ENCODE assay signal across 24 cellular contexts in the genomic region with DNA sequence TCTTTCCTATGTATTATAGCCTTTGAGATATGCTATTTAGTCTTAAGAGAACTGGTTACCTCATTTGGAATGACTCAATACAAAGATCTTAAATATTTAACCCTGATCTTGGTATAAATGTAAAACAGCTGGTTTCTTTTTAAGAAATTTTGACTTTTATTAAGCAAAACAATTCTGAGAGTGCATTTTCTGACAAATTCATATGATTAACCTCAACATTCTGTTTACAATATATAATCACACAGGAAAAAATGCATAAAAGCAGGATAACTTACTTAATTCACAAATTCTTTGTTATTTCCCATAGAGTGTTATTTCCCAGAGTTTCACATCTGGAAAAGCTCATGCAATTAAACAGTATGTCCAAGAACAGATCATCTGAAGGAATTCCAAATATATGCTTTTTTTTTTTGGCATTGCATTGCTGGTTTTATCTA.
A peak's percentile ranks its signal among the peaks of the same experiment; 100 is the strongest.
DNase-seq lines count a peak whose midpoint lies in the region; ATAC-seq, FAIRE-seq and TF ChIP-seq lines count a peak whose summit lies in the region.
"Had no signal": no experiment of that assay in that cellular context is flagged by ENCODE, and none has a peak within 500 bp of the region (broad histone marks: within the 10 kb centered on the region; RNA-seq: fewer than 3 reads in every experiment).

No MANE protein-coding gene starts in this region.

- no peaks in the 10 kb centered on the region for H3K4me1 ChIP-seq in liver (ENCODE audit: control insufficient read depth in 4 of 4, insufficient read depth in 4 of 4, low read length in 3 of 4)
- peaks cover 21% of the 10 kb centered on the region for H3K4me1 ChIP-seq in HepG2 (ENCODE audit: insufficient read depth, low read length)
- H3K4me1 ChIP-seq: Peyer's patch had no signal

- H3K79me2 ChIP-seq in HepG2 (ENCODE audit: insufficient read depth, low read length) = no peaks in the 10 kb centered on the region

- H3K36me3 ChIP-seq in liver (ENCODE audit: control insufficient read depth in 4 of 4, insufficient read depth in 3 of 4, low read depth in 1 of 4, low read length in 3 of 4) (no peaks in the 10 kb centered on the region), HepG2 (replicated peaks in 1 of 2; ENCODE audit: control insufficient read depth in 1 of 2, insufficient read depth in 2 of 2, low read length in 2 of 2) (no peaks in the 10 kb centered on the region)
- H3K36me3 ChIP-seq: lower lobe of right lung, Peyer's patch, sigmoid colon had no signal

- no peak overlapping the region for H3K27ac ChIP-seq in liver (ENCODE audit: low read depth in 1 of 2, low read length in 2 of 2)
- H3K27ac ChIP-seq in HepG2 (ENCODE audit: extremely low read length, insufficient read depth, low read length) = no peak overlapping the region
- H3K27ac ChIP-seq: dorsolateral prefrontal cortex, KMS-11, lower lobe of right lung, Peyer's patch had no signal

- H3K4me3 ChIP-seq in liver (ENCODE audit: low read depth in 1 of 3, low read length in 3 of 3) = no peak overlapping the region
- H3K4me3 ChIP-seq in HepG2 (replicated peaks in 1 of 3; ENCODE audit: insufficient read depth in 1 of 3, low read depth in 2 of 3, low read length in 3 of 3) = no peak overlapping the region
- no peak overlapping the region for H3K4me3 ChIP-seq in astrocyte of the spinal cord (ENCODE audit: low read depth, low read length)
- H3K4me3 ChIP-seq in foreskin fibroblast (ENCODE audit: low read depth in 1 of 2, low read length in 2 of 2) = no peak overlapping the region
- H3K4me3 ChIP-seq: dorsolateral prefrontal cortex, lower lobe of right lung, Peyer's patch, sigmoid colon had no signal

- TF ChIP-seq RAD21 in liver (IDR thresholded peaks at IDR 0.05) (peak in 1 of 2 donors; percentile 3), HepG2 (CRISPR knock-in tag; IDR thresholded peaks at IDR 0.05) (no peak)

- H3K9me3 ChIP-seq in liver (ENCODE audit: control insufficient read depth in 4 of 4, low read length in 3 of 4) (no peaks in the 10 kb centered on the region), HepG2 (ENCODE audit: low read length) (no peaks in the 10 kb centered on the region)
- H3K9me3 ChIP-seq: lower lobe of right lung, Peyer's patch, sigmoid colon had no signal

- FAIRE-seq in HepG2 (lab: Jason Lieb, UNC) = no peak
- FAIRE-seq: bronchial epithelial cell had no signal

- no peaks in the 10 kb centered on the region for H4K20me1 ChIP-seq in HepG2 (ENCODE audit: insufficient read depth, low read length)

- H3K27me3 ChIP-seq in liver (ENCODE audit: control insufficient read depth in 4 of 4, insufficient read depth in 4 of 4, low read length in 3 of 4) (no peaks in the 10 kb centered on the region), HepG2 (ENCODE audit: control insufficient read depth in 1 of 2, insufficient read depth in 2 of 2, low read length in 2 of 2) (no peaks in the 10 kb centered on the region)
- H3K27me3 ChIP-seq: dorsolateral prefrontal cortex, Peyer's patch, sigmoid colon had no signal

- no TSS peak for BruUV-seq in HepG2 (replicated peaks; lab: Mats Ljungman, UMichigan)

- H3K9ac ChIP-seq in liver (ENCODE audit: low read depth in 1 of 2, low read length in 2 of 2) = no peak overlapping the region
- no peak overlapping the region for H3K9ac ChIP-seq in HepG2 (ENCODE audit: insufficient read depth, low read depth, low read length)
- H3K9ac ChIP-seq: KMS-11 had no signal

- CTCF ChIA-PET in HepG2 (lab: Yijun Ruan, JAX; ENCODE audit: low intra/inter-chr PET ratio, low total read pairs) = no interaction called here

- no peak for TF ChIP-seq POLR2A in HepG2 (IDR thresholded peaks at IDR 0.05; ENCODE audit: insufficient read depth in 1 of 2, low read depth in 2 of 2, low read length in 2 of 2)

- no peak overlapping the region for H3K4me2 ChIP-seq in HepG2 (ENCODE audit: low read depth, low read length)
- H3K4me2 ChIP-seq: KMS-11 had no signal

- ATAC-seq in HepG2 (no peak), HG02588 (IDR thresholded peaks at IDR 0.05; ENCODE audit: unreplicated experiment) (no peak), HG03039 (IDR thresholded peaks at IDR 0.05; ENCODE audit: unreplicated experiment) (no peak), HG03460 (IDR thresholded peaks at IDR 0.05; ENCODE audit: unreplicated experiment) (no peak)
- ATAC-seq: lower lobe of right lung; stimulated activated naive CD8-positive, alpha-beta T cell treated with anti-CD3 and anti-CD28 coated beads, Interleukin-15, amount 100 ng/mL, for 72 hours had no signal

- TF ChIP-seq CTCF in liver (IDR thresholded peaks at IDR 0.05; ENCODE audit: low read depth, low read length, missing input control) (no peak), HepG2 (CRISPR knock-in tag; IDR thresholded peaks at IDR 0.05) (no peak), astrocyte of the spinal cord (IDR thresholded peaks at IDR 0.05; ENCODE audit: low read depth, low read length) (no peak), foreskin fibroblast (IDR thresholded peaks at IDR 0.05; ENCODE audit: low read depth, low read length) (no peak)

- H2AFZ ChIP-seq in HepG2 (ENCODE audit: low read length) = no peak overlapping the region

- no peak for DNase-seq in HepG2 (ENCODE audit: low spot score)
- DNase-seq in astrocyte of the spinal cord (ENCODE audit: low read depth, low spot score) = peak; percentile 55
- DNase-seq in foreskin fibroblast = peak; percentile 31 to 61
- DNase-seq in SKM-1 (lab: John Stamatoyannopoulos, UW; ENCODE audit: unreplicated experiment) = no peak
- DNase-seq: 8988T; activated CD4-positive, alpha-beta T cell treated with anti-CD3 and anti-CD28 coated beads for 48 hours; activated naive CD8-positive, alpha-beta T cell treated with anti-CD3 and anti-CD28 coated beads, Interleukin-2, amount 10 ng/mL, durations not matched to agents 7 days and 5 days; DMS53; dorsolateral prefrontal cortex; erythroblast; head of caudate nucleus; immature natural killer cell; lower lobe of right lung; NCI-H2029; Peyer's patch; sigmoid colon; stimulated activated naive CD8-positive, alpha-beta T cell treated with anti-CD3 and anti-CD28 coated beads, Interleukin-15, amount 100 ng/mL, for 72 hours; SW 1271 had no signal

- TF ChIP-seq EP300 in HepG2 (IDR thresholded peaks at IDR 0.05; ENCODE audit: low read depth in 2 of 2, low read length in 2 of 2) (no peak), HepG2 (CRISPR knock-in tag; IDR thresholded peaks at IDR 0.05; ENCODE audit: borderline replicate concordance) (no peak)

- intact Hi-C loops in HepG2 (cut with micrococcal nuclease; ENCODE audit: unreplicated experiment) = no loop called here

- POLR2A ChIA-PET in HepG2 (lab: Yijun Ruan, JAX) = interaction anchor here (2.2 kb wide), 1 partner anchor 8 kb away, joined by 9 read pairs; no protein-coding TSS in a partner anchor

- in situ Hi-C loops in HepG2 (cut with HindIII; ENCODE audit: extremely low pct_ligation_motif_present, low pct_unique_long_range_greater_than_20kb) (no loop called here), astrocyte of the spinal cord (cut with HindIII; ENCODE audit: low sequenced_read_pairs) (no loop called here)

TF ChIP-seq in liver, 16 proteins besides CTCF, POLR2A, EP300 and RAD21:
- TF ChIP-seq YY1 (IDR thresholded peaks at IDR 0.05) = no peak
- peak; percentile 19 for TF ChIP-seq NR2F2 (IDR thresholded peaks at IDR 0.05)
- no peak for TF ChIP-seq SP1 (IDR thresholded peaks at IDR 0.05)

TF ChIP-seq in HepG2, 621 proteins besides CTCF, POLR2A, EP300 and RAD21:
- TF ChIP-seq TCF7L2 (IDR thresholded peaks at IDR 0.05; ENCODE audit: low read depth, low read length) (no peak), RAD51 (IDR thresholded peaks at IDR 0.05; ENCODE audit: borderline replicate concordance) (no peak), ZNF775 (CRISPR knock-in tag; IDR thresholded peaks at IDR 0.05; ENCODE audit: borderline replicate concordance) (no peak), ZNF572 (CRISPR knock-in tag; IDR thresholded peaks at IDR 0.05) (no peak), AKAP8 (CRISPR knock-in tag; IDR thresholded peaks at IDR 0.05) (no peak), SMAD3 (CRISPR knock-in tag; IDR thresholded peaks at IDR 0.05) (no peak), ZFX (CRISPR knock-in tag; IDR thresholded peaks at IDR 0.05; ENCODE audit: low read depth) (no peak), ZNF263 (CRISPR knock-in tag; IDR thresholded peaks at IDR 0.05) (no peak), ZNF12 (CRISPR knock-in tag; IDR thresholded peaks at IDR 0.05) (no peak), HINFP (CRISPR knock-in tag; IDR thresholded peaks at IDR 0.05; ENCODE audit: low read depth) (no peak), ATM (IDR thresholded peaks at IDR 0.05; ENCODE audit: borderline replicate concordance) (no peak), ZEB1 (IDR thresholded peaks at IDR 0.05; ENCODE audit: insufficient replicate concordance, low read depth) (no peak)

Comparison
In these comparisons a context has a peak if more than half of its experiments do, and no peak if none do; other contexts are left out.
1. DNase-seq: peak in astrocyte of the spinal cord (single experiment) and foreskin fibroblast (2 of 2); none in HepG2 (single experiment) and SKM-1 (single experiment).